In genomic region chr7:29871787-29872398, GRCh38 we compare ENCODE assay signal across 1 cellular context.
TF ChIP-seq lines count a peak whose summit lies in the region.

No MANE protein-coding gene starts in this region.

TF ChIP-seq in GM23338, 12 proteins besides CTCF, POLR2A, EP300 and RAD21 (continued from another document):
- no peak for TF ChIP-seq ZNF462 (CRISPR knock-in tag; IDR thresholded peaks at IDR 0.05)
- TF ChIP-seq POLR2AphosphoS5 (IDR thresholded peaks at IDR 0.05; ENCODE audit: low read depth) = no peak
- no peak for TF ChIP-seq ETS1 (IDR thresholded peaks at IDR 0.05)
- TF ChIP-seq ZNF331 (CRISPR knock-in tag; IDR thresholded peaks at IDR 0.05; ENCODE audit: low read depth) = no peak
- TF ChIP-seq JUNB (IDR thresholded peaks at IDR 0.05; ENCODE audit: unreplicated experiment) = no peak
TF ChIP-seq in GM23338: peak in this region for 0.
